Comparison of ENCODE assay signal across 8 cellular contexts in genomic region chr13:98476106-98476505, GRCh38.
DNase-seq lines count a peak whose midpoint lies in the region; ATAC-seq and TF ChIP-seq lines count a peak whose summit lies in the region.

No MANE protein-coding gene starts in this region.

- H3K79me1 ChIP-seq in mesendoderm (ENCODE audit: low read length), result peaks cover 40% of the 10 kb centered on the region

- H2BK120ac ChIP-seq in mesendoderm (ENCODE audit: low read depth, low read length), result no peak overlapping the region

- H3K18ac ChIP-seq in mesendoderm (ENCODE audit: low read length), result no peak overlapping the region

- H3K4me3 ChIP-seq in BLaER1 treated with 17β-estradiol and CSF1 and Interleukin-3, amounts not matched to agents 10 nM and 100 nM, result peak overlapping the region in 2 of 10 experiments; percentile 42 to 49; a peak in 3 of 20 replicates
- H3K4me3 ChIP-seq in mesendoderm (ENCODE audit: low read length), result no peak overlapping the region
- H3K4me3 ChIP-seq in thyroid gland (replicated peaks in 1 of 3), result no peak overlapping the region

- H4K5ac ChIP-seq in mesendoderm (ENCODE audit: low read length), result no peak overlapping the region

- H3K27ac ChIP-seq in BLaER1 treated with 17β-estradiol and CSF1 and Interleukin-3, amounts not matched to agents 10 nM and 100 nM, result peak overlapping the region in 5 of 11 experiments; percentile 21 to 57 (median 30); a peak in 7 of 22 replicates
- H3K27ac ChIP-seq in mesendoderm (ENCODE audit: low read depth, low read length) (peak overlapping the region; percentile 17), thyroid gland (peak overlapping the region in 2 of 3 donors; percentile 57 to 59)

- H3K79me2 ChIP-seq in mesendoderm (ENCODE audit: control insufficient read depth, insufficient read depth, low read length), result peaks cover 26% of the 10 kb centered on the region

- H3K4me2 ChIP-seq in BLaER1 treated with 17β-estradiol and CSF1 and Interleukin-3, amounts not matched to agents 10 nM and 100 nM, result peak overlapping the region; percentile 73 to 96 (median 90)
- H3K4me2 ChIP-seq in mesendoderm (ENCODE audit: low read length), result no peak overlapping the region

- peaks cover 31 to 63% (median 47%) of the 10 kb centered on the region in 10 experiments for H3K4me1 ChIP-seq in BLaER1 treated with 17β-estradiol and CSF1 and Interleukin-3, amounts not matched to agents 10 nM and 100 nM
- H3K4me1 ChIP-seq in mesendoderm (ENCODE audit: control insufficient read depth, low read depth, low read length), result peaks cover 28% of the 10 kb centered on the region
- H3K4me1 ChIP-seq in thyroid gland, result peaks cover 18 to 26% of the 10 kb centered on the region in 2 donors

- TF ChIP-seq POLR2A in thyroid gland (IDR thresholded peaks at IDR 0.05), result no peak

- no peaks in the 10 kb centered on the region for H3K27me3 Mint-ChIP-seq in activated T-helper 1 cell treated with anti-CD3 and anti-CD28 coated beads, Interleukin-12 subunit alpha, Interleukin-12 subunit beta, Interleukin-2, Interleukin-4 antibody, amounts not matched to agents 30 ng/mL and 10 ng/mL and 1 ng/mL, durations not matched to agents 14 hours and 24 hours and 36 hours (ENCODE audit: insufficient read depth)

- no peak overlapping the region for H2BK5ac ChIP-seq in mesendoderm (ENCODE audit: low read length)

- peak; percentile 56 for DNase-seq in activated T-helper 1 cell treated with anti-CD3 and anti-CD28 coated beads, Interleukin-12 subunit alpha, Interleukin-12 subunit beta, Interleukin-2, Interleukin-4 antibody, amounts not matched to agents 30 ng/mL and 10 ng/mL and 1 ng/mL, durations not matched to agents 14 hours and 24 hours and 36 hours (ENCODE audit: low spot score)
- peak; percentile 82 for DNase-seq in mesendoderm
- DNase-seq in thyroid gland, result no peak
- DNase-seq in HT-29 (ENCODE audit: low spot score), result no peak
- no peak for DNase-seq in pons (ENCODE audit: low spot score)

- no peak overlapping the region for H2BK15ac ChIP-seq in mesendoderm (replicated peaks; ENCODE audit: low read depth)

- peaks cover 48 to 73% (median 59%) of the 10 kb centered on the region in 11 experiments for H3K36me3 ChIP-seq in BLaER1 treated with 17β-estradiol and CSF1 and Interleukin-3, amounts not matched to agents 10 nM and 100 nM
- H3K36me3 ChIP-seq in mesendoderm (ENCODE audit: control insufficient read depth, insufficient read depth, low read length) (peaks cover 2% of the 10 kb centered on the region), thyroid gland (peaks cover 12 to 15% of the 10 kb centered on the region in 2 donors)

- H3K9me3 ChIP-seq in BLaER1 treated with 17β-estradiol and CSF1 and Interleukin-3, amounts not matched to agents 10 nM and 100 nM (replicated peaks in 1 of 11), result peaks cover 3 to 19% (median 15%) of the 10 kb centered on the region in 11 experiments; a peak in 19 of 22 replicates
- no peaks in the 10 kb centered on the region for H3K9me3 ChIP-seq in thyroid gland

- no peak overlapping the region for H4K8ac ChIP-seq in mesendoderm (ENCODE audit: low read depth, low read length)

- ATAC-seq in GM19467 (IDR thresholded peaks at IDR 0.05; ENCODE audit: unreplicated experiment), result peak; percentile 29
- ATAC-seq in HG03469 (IDR thresholded peaks at IDR 0.05; ENCODE audit: unreplicated experiment), result peak; percentile 21

- no CpG with 5 or more reads among the region's 5 CpGs for WGBS in mesendoderm (ENCODE audit: extremely low coverage, insufficient coverage, low lambda C conversion rate)
- WGBS in thyroid gland, 2 donors, result 53 to 65% methylated on average over 4 to 5 of the region's 5 CpGs

- peak overlapping the region; percentile 97 for H3K27ac Mint-ChIP-seq in activated T-helper 1 cell treated with anti-CD3 and anti-CD28 coated beads, Interleukin-12 subunit alpha, Interleukin-12 subunit beta, Interleukin-2, Interleukin-4 antibody, amounts not matched to agents 30 ng/mL and 10 ng/mL and 1 ng/mL, durations not matched to agents 14 hours and 24 hours and 36 hours

- peak overlapping the region; percentile 44 for H3K56ac ChIP-seq in mesendoderm (ENCODE audit: low read length)

- no peak overlapping the region for H2AK5ac ChIP-seq in mesendoderm (ENCODE audit: low read length)

- peaks cover 4% of the 10 kb centered on the region for H3K9me3 Mint-ChIP-seq in activated T-helper 1 cell treated with anti-CD3 and anti-CD28 coated beads, Interleukin-12 subunit alpha, Interleukin-12 subunit beta, Interleukin-2, Interleukin-4 antibody, amounts not matched to agents 30 ng/mL and 10 ng/mL and 1 ng/mL, durations not matched to agents 14 hours and 24 hours and 36 hours

- no peak for TF ChIP-seq CTCF in thyroid gland (IDR thresholded peaks at IDR 0.05)

- peaks cover 73% of the 10 kb centered on the region for H3K4me1 Mint-ChIP-seq in activated T-helper 1 cell treated with anti-CD3 and anti-CD28 coated beads, Interleukin-12 subunit alpha, Interleukin-12 subunit beta, Interleukin-2, Interleukin-4 antibody, amounts not matched to agents 30 ng/mL and 10 ng/mL and 1 ng/mL, durations not matched to agents 14 hours and 24 hours and 36 hours (ENCODE audit: low read depth)

- intact Hi-C loops in activated T-helper 1 cell treated with anti-CD3 and anti-CD28 coated beads, Interleukin-12 subunit alpha, Interleukin-12 subunit beta, Interleukin-2, Interleukin-4 antibody, amounts not matched to agents 30 ng/mL and 10 ng/mL and 1 ng/mL, durations not matched to agents 14 hours and 24 hours and 36 hours (cut with micrococcal nuclease), result loop anchor here (1.0 to 10.0 kb wide), 12 partner anchors 28 to 1043 kb away; no protein-coding TSS in a partner anchor
- intact Hi-C loops in thyroid gland (cut with DNase I), result loop anchor here (10.0 kb wide), 1 partner anchor 179 kb away; no protein-coding TSS in a partner anchor

- no peaks in the 10 kb centered on the region for H3K27me3 ChIP-seq in BLaER1 treated with 17β-estradiol and CSF1 and Interleukin-3, amounts not matched to agents 10 nM and 100 nM
- H3K27me3 ChIP-seq in mesendoderm (ENCODE audit: insufficient read depth, low read length, poor library complexity), result no peaks in the 10 kb centered on the region
- no peaks in the 10 kb centered on the region for H3K27me3 ChIP-seq in thyroid gland

- H3K9ac ChIP-seq in BLaER1 treated with 17β-estradiol and CSF1 and Interleukin-3, amounts not matched to agents 10 nM and 100 nM, result peak overlapping the region in 6 of 11 experiments; percentile 0 to 39 (median 22); a peak in 4 of 22 replicates
- peak overlapping the region; percentile 15 for H3K9ac ChIP-seq in mesendoderm (ENCODE audit: low read length)

- H3K23ac ChIP-seq in mesendoderm (ENCODE audit: low read length), result no peak overlapping the region

- H3K4me3 Mint-ChIP-seq in activated T-helper 1 cell treated with anti-CD3 and anti-CD28 coated beads, Interleukin-12 subunit alpha, Interleukin-12 subunit beta, Interleukin-2, Interleukin-4 antibody, amounts not matched to agents 30 ng/mL and 10 ng/mL and 1 ng/mL, durations not matched to agents 14 hours and 24 hours and 36 hours, result peak overlapping the region; percentile 74

- no peak overlapping the region for H3K4ac ChIP-seq in mesendoderm (ENCODE audit: low read depth, low read length)

- H4K20me1 ChIP-seq in BLaER1 treated with 17β-estradiol and CSF1 and Interleukin-3, amounts not matched to agents 10 nM and 100 nM, result peaks cover 63 to 97% (median 91%) of the 10 kb centered on the region in 11 experiments

- H3K36me3 Mint-ChIP-seq in activated T-helper 1 cell treated with anti-CD3 and anti-CD28 coated beads, Interleukin-12 subunit alpha, Interleukin-12 subunit beta, Interleukin-2, Interleukin-4 antibody, amounts not matched to agents 30 ng/mL and 10 ng/mL and 1 ng/mL, durations not matched to agents 14 hours and 24 hours and 36 hours (ENCODE audit: low read depth), result peaks cover 51% of the 10 kb centered on the region

Comparison
In these comparisons a context has a peak if more than half of its experiments do, and no peak if none do; other contexts are left out.
1. DNase-seq: peak in activated T-helper 1 cell treated with anti-CD3 and anti-CD28 coated beads, Interleukin-12 subunit alpha, Interleukin-12 subunit beta, Interleukin-2, Interleukin-4 antibody, amounts not matched to agents 30 ng/mL and 10 ng/mL and 1 ng/mL, durations not matched to agents 14 hours and 24 hours and 36 hours (single experiment) and mesendoderm (single experiment); none in thyroid gland (0 of 2), HT-29 (single experiment) and pons (single experiment).